ENCODE assay signal across 1 cellular context in the genomic region with DNA sequence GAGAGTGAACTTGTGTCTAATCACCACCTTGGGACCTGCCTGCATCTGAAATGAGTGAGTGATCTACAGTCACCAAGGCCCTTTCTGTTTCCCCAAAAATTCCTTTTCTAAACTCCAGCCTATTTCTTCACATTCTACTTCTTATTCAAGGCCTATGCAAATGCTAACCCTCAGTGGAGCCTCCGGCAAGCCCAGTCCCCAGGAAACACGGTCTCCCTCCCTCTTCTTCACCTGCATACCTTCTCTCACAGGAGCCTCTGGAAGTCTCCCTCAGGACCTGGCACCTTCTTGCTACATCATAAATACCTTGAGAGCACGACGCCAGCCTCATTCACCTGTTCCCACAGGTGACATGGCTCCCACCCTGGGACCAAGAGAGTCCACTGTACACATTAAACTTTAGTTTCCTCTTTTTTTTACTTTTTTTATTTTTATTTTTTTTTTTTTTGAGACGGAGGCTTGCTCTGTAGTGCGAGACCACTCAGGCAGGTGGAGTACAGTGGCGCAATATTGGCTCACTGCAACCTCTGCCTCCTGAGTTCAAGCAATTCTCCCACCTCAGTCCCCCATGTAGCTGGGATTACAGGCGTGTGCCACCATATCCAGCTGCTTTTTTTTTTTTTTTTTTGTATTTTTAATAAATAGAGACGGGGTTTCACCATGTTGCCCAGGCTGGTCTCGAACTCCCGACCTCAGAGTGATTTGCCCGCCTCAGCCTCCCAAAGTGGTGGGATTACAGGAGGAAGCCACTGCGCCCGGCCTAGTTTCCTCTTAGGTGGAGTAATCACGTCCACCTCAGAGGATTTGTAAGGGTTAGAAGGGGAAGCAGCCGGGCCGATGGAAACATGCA.
A peak's percentile ranks its signal among the peaks of the same experiment; 100 is the strongest.
TF ChIP-seq lines count a peak whose summit lies in the region.

No MANE protein-coding gene starts in this region.

TF ChIP-seq in H1, 55 proteins besides CTCF, POLR2A, EP300 and RAD21:
- TF ChIP-seq ASH2L (IDR thresholded peaks at IDR 0.05; ENCODE audit: low read length) (no peak), TEAD4 (IDR thresholded peaks at IDR 0.05; ENCODE audit: low read depth, low read length) (0 out of 2 replicates have a peak, but pooled peaks have one; percentile 26), SIN3A (conservative IDR thresholded peaks at IDR 0.05 in 1 of 2, IDR thresholded peaks at IDR 0.05 in 1 of 2; ENCODE audit: low read depth in 1 of 2, low read length in 2 of 2) (0 out of 4 replicates have a peak, but pooled peaks of 1 of the 2 experiments have one; percentile 35), CBX8 (IDR thresholded peaks at IDR 0.05; ENCODE audit: borderline replicate concordance, low read depth, low read length) (no peak), SP2 (IDR thresholded peaks at IDR 0.05; ENCODE audit: low read length) (no peak), POU5F1 (IDR thresholded peaks at IDR 0.05; ENCODE audit: low read depth, low read length) (no peak), CHD1 (IDR thresholded peaks at IDR 0.05; ENCODE audit: low read depth, low read length) (no peak), TBP (IDR thresholded peaks at IDR 0.05; ENCODE audit: low read depth, low read length) (peak; percentile 75)
